22 cellular contexts compared by ENCODE assay signal in the genomic region with DNA sequence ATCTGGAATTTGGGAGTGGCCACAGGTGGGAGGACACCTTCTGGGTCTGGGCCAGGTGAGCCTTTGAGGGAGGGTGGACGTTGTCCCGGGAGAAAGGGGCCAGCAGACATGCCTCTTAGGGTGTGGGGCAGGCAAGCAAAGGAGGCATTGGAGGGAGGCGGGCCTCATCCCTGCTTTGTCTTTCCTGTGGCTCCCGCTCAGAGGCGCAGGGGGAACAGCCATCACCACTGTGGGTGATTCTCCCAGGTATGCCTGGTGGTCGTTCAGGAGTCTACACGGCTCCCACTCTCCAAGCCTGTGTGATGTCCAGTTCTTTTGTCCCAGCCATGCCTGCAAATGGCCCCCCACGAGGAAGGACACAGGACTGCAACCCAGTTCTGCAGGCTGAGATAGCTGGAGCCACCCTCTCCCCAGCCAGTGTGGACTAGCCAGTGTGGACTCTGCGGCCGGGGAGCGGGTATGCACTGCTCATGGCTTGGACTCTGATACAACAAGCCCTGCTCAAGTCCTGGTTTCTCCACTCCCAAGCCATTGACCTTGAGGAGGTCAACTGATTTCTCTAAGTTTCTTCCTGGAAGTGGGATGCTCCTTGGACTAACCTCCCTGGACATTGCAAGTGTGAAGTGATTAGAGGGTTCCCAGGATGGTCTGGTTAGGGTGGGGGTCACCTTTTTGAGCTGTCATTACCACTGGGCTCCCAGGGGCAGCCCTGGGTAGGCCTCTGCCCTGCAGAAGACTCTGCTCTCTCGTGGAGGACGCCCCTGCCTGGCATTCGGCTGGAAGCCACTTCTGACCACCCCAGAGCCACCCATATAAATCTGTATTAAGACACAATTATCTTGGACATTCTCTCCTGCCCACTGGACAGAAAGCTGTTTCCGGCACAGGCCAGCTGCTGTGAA.
DNase-seq lines count a peak whose midpoint lies in the region; ATAC-seq and TF ChIP-seq lines count a peak whose summit lies in the region.
"Had no signal": no experiment of that assay in that cellular context is flagged by ENCODE, and none has a peak within 500 bp of the region (broad histone marks: within the 10 kb centered on the region; RNA-seq: fewer than 3 reads in every experiment).

No MANE protein-coding gene starts in this region.

- peak overlapping the region; percentile 57 for H3K14ac ChIP-seq in neuronal stem cell (ENCODE audit: low read length)

- no peak overlapping the region for H2BK12ac ChIP-seq in neuronal stem cell (ENCODE audit: low read length)

- H3K23ac ChIP-seq in neuronal stem cell (ENCODE audit: low read depth, low read length, poor library complexity): no peak overlapping the region

- H3K4me2 ChIP-seq in neuronal stem cell (ENCODE audit: insufficient read depth, low read length, poor library complexity, severe bottlenecking): no peak overlapping the region
- H3K4me2 ChIP-seq: A549, GM23338 had no signal

- no peaks in the 10 kb centered on the region for H3K27me3 ChIP-seq in right atrium auricular region
- no peaks in the 10 kb centered on the region for H3K27me3 ChIP-seq in neuronal stem cell (ENCODE audit: control insufficient read depth in 3 of 3, insufficient read depth in 3 of 3, low read depth in 1 of 3, low read length in 3 of 3)
- no peaks in the 10 kb centered on the region for H3K27me3 ChIP-seq in upper lobe of right lung
- H3K27me3 ChIP-seq: BE2C had no signal

- H3K4me3 ChIP-seq in right atrium auricular region (no peak overlapping the region), neuronal stem cell (ENCODE audit: low read length in 2 of 2) (no peak overlapping the region), upper lobe of right lung (no peak overlapping the region)
- H3K4me3 ChIP-seq: A549, GM23338 had no signal

- no peak overlapping the region for H2BK5ac ChIP-seq in neuronal stem cell (ENCODE audit: low read length)

- no peak for ATAC-seq in Right ventricle myocardium inferior
- no peak for ATAC-seq in left ventricle myocardium superior
- no peak for ATAC-seq in upper lobe of right lung
- ATAC-seq: A549, GM23338, HCT116 had no signal

- H3K27ac ChIP-seq in right atrium auricular region (no peak overlapping the region), neuronal stem cell (replicated peaks; ENCODE audit: low read length) (no peak overlapping the region), upper lobe of right lung (no peak overlapping the region)
- H3K27ac ChIP-seq: 22Rv1, A549 had no signal

- no peaks in the 10 kb centered on the region for H3K4me1 ChIP-seq in right atrium auricular region
- H3K4me1 ChIP-seq in neuronal stem cell (ENCODE audit: control insufficient read depth in 2 of 2, insufficient read depth in 1 of 2, low read depth in 1 of 2, low read length in 2 of 2): no peaks in the 10 kb centered on the region
- no peaks in the 10 kb centered on the region for H3K4me1 ChIP-seq in upper lobe of right lung
- H3K4me1 ChIP-seq: A549, BE2C had no signal

- H2BK120ac ChIP-seq in neuronal stem cell (ENCODE audit: low read depth, low read length): no peak overlapping the region

- peak overlapping the region; percentile 1 for H3K18ac ChIP-seq in neuronal stem cell (ENCODE audit: low read length)

- H3K36me3 ChIP-seq in right atrium auricular region: no peaks in the 10 kb centered on the region
- H3K36me3 ChIP-seq in neuronal stem cell (replicated peaks in 1 of 2; ENCODE audit: control insufficient read depth in 2 of 2, insufficient read depth in 2 of 2, low read length in 2 of 2): peaks cover 0 to 2% of the 10 kb centered on the region in 2 donors
- no peaks in the 10 kb centered on the region for H3K36me3 ChIP-seq in upper lobe of right lung
- H3K36me3 ChIP-seq: BE2C had no signal

- H2AFZ ChIP-seq in neuronal stem cell (ENCODE audit: low read length): no peak overlapping the region
- H2AFZ ChIP-seq: GM23338 had no signal

- H3K9ac ChIP-seq in neuronal stem cell (ENCODE audit: low read depth, low read length, poor library complexity): no peak overlapping the region

- peaks cover 2% of the 10 kb centered on the region for H3K79me1 ChIP-seq in neuronal stem cell (ENCODE audit: low read depth, low read length)

- no peak overlapping the region for H2AK5ac ChIP-seq in neuronal stem cell (ENCODE audit: low read depth, low read length)

- no peak overlapping the region for H3K4ac ChIP-seq in neuronal stem cell (ENCODE audit: low read length)

- TF ChIP-seq CTCF in right atrium auricular region (IDR thresholded peaks at IDR 0.05) (no peak), upper lobe of right lung (IDR thresholded peaks at IDR 0.05) (no peak)

- no peak overlapping the region for H2BK15ac ChIP-seq in neuronal stem cell (ENCODE audit: low read length)

- no peak overlapping the region for H4K91ac ChIP-seq in neuronal stem cell (ENCODE audit: low read depth, low read length, poor library complexity)

- intact Hi-C loops in Right ventricle myocardium inferior (cut with DNase I) (no loop called here), cardiac septum (cut with DNase I) (no loop called here), left ventricle myocardium superior (cut with micrococcal nuclease) (no loop called here), upper lobe of right lung (cut with DNase I) (no loop called here)

- no CpG with 5 or more reads among the region's 15 CpGs for WGBS in neuronal stem cell (ENCODE audit: extremely low coverage in 2 of 2, insufficient read length in 2 of 2, insufficient replicate concordance in 1 of 2), 2 donors

- peak; percentile 55 for DNase-seq in Right ventricle myocardium inferior (ENCODE audit: missing footprints)
- DNase-seq in cardiac septum (ENCODE audit: low spot score): no peak
- peak; percentile 19 for DNase-seq in left ventricle myocardium superior
- no peak for DNase-seq in right atrium auricular region (ENCODE audit: low spot score)
- DNase-seq in neuronal stem cell (ENCODE audit: low spot score): no peak
- no peak for DNase-seq in upper lobe of right lung
- no peak for DNase-seq in stimulated activated CD4-positive, alpha-beta T cell treated with anti-CD3 and anti-CD28 coated beads, Interleukin-1b, Interleukin-23, amount 100 ng/mL, for 48 hours
- DNase-seq: ACHN; AML-193; BE2C; C1 segment of cervical spinal cord; Calu3; CD4-positive, alpha-beta memory T cell; COR-L47; DMS53; DMS79 treated with DMSO at 0.1 percent for 48 hours; GF-D8; H9 had no signal

- H3K9me3 ChIP-seq in right atrium auricular region: peaks cover 0 to 19% of the 10 kb centered on the region in 2 donors
- peaks cover 2 to 9% of the 10 kb centered on the region in 2 donors for H3K9me3 ChIP-seq in neuronal stem cell (replicated peaks in 1 of 2; ENCODE audit: control insufficient read depth in 2 of 2, insufficient read depth in 1 of 2, low read depth in 1 of 2, low read length in 2 of 2)
- H3K9me3 ChIP-seq in upper lobe of right lung: no peaks in the 10 kb centered on the region
- H3K9me3 ChIP-seq: A549 had no signal

- peak overlapping the region; percentile 24 for H4K8ac ChIP-seq in neuronal stem cell (ENCODE audit: low read depth, low read length)

Comparison
In these comparisons a context has a peak if more than half of its experiments do, and no peak if none do; other contexts are left out.
1. DNase-seq: peak in Right ventricle myocardium inferior (single experiment) and left ventricle myocardium superior (single experiment); none in cardiac septum (single experiment), right atrium auricular region (single experiment), neuronal stem cell (single experiment), upper lobe of right lung (single experiment) and stimulated activated CD4-positive, alpha-beta T cell treated with anti-CD3 and anti-CD28 coated beads, Interleukin-1b, Interleukin-23, amount 100 ng/mL, for 48 hours (single experiment).